ENCODE assay signal across 8 cellular contexts in the genomic region with DNA sequence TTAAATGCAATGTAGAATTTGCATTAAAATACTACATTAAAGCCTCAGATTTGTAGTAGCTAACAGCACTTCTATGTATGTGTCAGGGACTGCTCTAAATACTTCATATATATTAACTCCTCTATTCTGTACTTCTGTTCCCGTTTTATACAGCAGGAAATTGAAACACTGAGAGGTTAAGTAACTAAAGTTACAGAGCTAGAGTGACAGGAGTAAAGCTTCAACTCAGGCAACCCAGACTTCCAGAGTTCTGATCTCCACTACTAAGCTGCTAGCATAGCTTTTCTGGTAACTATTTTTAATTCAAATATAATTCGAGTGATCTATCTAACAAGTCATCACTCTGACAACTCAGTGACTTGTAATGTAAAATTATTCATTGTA. TPM values are rescaled to one million over a fixed set of nuclear protein-coding genes. Genes with fewer than 3 reads are reported as not detected.
DNase-seq lines count a peak whose midpoint lies in the region; ATAC-seq and TF ChIP-seq lines count a peak whose summit lies in the region.

No MANE protein-coding gene starts in this region.

- no peaks in the 10 kb centered on the region for H3K27me3 ChIP-seq in parathyroid adenoma (ENCODE audit: control insufficient read depth, insufficient read depth, low read length)

- H2AFZ ChIP-seq in OCI-LY7 (ENCODE audit: low read length) (peak overlapping the region; percentile 95), parathyroid adenoma (peak overlapping the region; percentile 85)

- intact Hi-C loops in OCI-LY7 (cut with micrococcal nuclease; ENCODE audit: unreplicated experiment): loop anchor here (2.0 kb wide), 1 partner anchor 30 kb away; no protein-coding TSS in a partner anchor

- H3K4me3 Mint-ChIP-seq in activated T-cell treated with anti-CD3 and anti-CD28 coated beads, Interleukin-2, amount 50 U/mL, for 24 hours: peak overlapping the region; percentile 91

- peaks cover 20% of the 10 kb centered on the region for H3K4me1 Mint-ChIP-seq in activated T-cell treated with anti-CD3 and anti-CD28 coated beads, Interleukin-2, amount 50 U/mL, for 24 hours (ENCODE audit: low read depth)

- H3K9me2 ChIP-seq in OCI-LY7 (ENCODE audit: insufficient read depth, low read length): no peaks in the 10 kb centered on the region

- CTCF ChIA-PET in OCI-LY7 (lab: Charles Lee; ENCODE audit: unreplicated experiment): no interaction called here

- H3K36me3 ChIP-seq in OCI-LY7 (ENCODE audit: insufficient read depth, low read length) (no peaks in the 10 kb centered on the region; the same call in 1 of the 2 replicates), parathyroid adenoma (ENCODE audit: control insufficient read depth, insufficient read depth, low read length) (no peaks in the 10 kb centered on the region)

- H3K27ac Mint-ChIP-seq in activated T-cell treated with anti-CD3 and anti-CD28 coated beads, Interleukin-2, amount 50 U/mL, for 24 hours: no peak overlapping the region

- H3K79me2 ChIP-seq in OCI-LY7 (ENCODE audit: insufficient read depth, low read depth, low read length) (peaks cover 44% of the 10 kb centered on the region), parathyroid adenoma (no peaks in the 10 kb centered on the region)

- no peak for TF ChIP-seq CTCF in OCI-LY7 (conservative IDR thresholded peaks at IDR 0.05; ENCODE audit: low read length)
- TF ChIP-seq CTCF in epithelial cell of proximal tubule (conservative IDR thresholded peaks at IDR 0.05; ENCODE audit: low read depth, low read length): no peak
- TF ChIP-seq CTCF in parathyroid adenoma (IDR thresholded peaks at IDR 0.05): no peak

- H3K9me3 Mint-ChIP-seq in activated T-cell treated with anti-CD3 and anti-CD28 coated beads, Interleukin-2, amount 50 U/mL, for 24 hours: no peaks in the 10 kb centered on the region

- 0 out of 2 replicates have a peak, but pooled peaks cover 4% of the 10 kb centered on the region for H4K20me1 ChIP-seq in OCI-LY7 (ENCODE audit: insufficient read depth, low read length)

- BruUV-seq in OCI-LY7 (replicated peaks; lab: Mats Ljungman, UMichigan): no TSS peak

- H3K27ac ChIP-seq in OCI-LY7 (ENCODE audit: low read depth, low read length, poor library complexity, severe bottlenecking) (peak overlapping the region; percentile 21), parathyroid adenoma (no peak overlapping the region)

- H3K36me3 Mint-ChIP-seq in activated T-cell treated with anti-CD3 and anti-CD28 coated beads, Interleukin-2, amount 50 U/mL, for 24 hours (ENCODE audit: low read depth): peaks cover 12% of the 10 kb centered on the region

- no peak for DNase-seq in activated T-cell treated with anti-CD3 and anti-CD28 coated beads, Interleukin-2, amount 50 U/mL, for 24 hours
- DNase-seq in activated T-cell treated with anti-CD3 and anti-CD28 coated beads, Interleukin-2, amount 50 U/mL, for 48 hours: no peak
- DNase-seq in OCI-LY7 (ENCODE audit: low spot score): peak; percentile 9
- DNase-seq in epithelial cell of proximal tubule (ENCODE audit: low read depth): no peak
- DNase-seq in NCI-H1105 treated with DMSO at 0.1 percent for 48 hours (lab: John Stamatoyannopoulos, UW): no peak

- H3K9me3 ChIP-seq in OCI-LY7 (ENCODE audit: low read length) (no peaks in the 10 kb centered on the region), parathyroid adenoma (ENCODE audit: control insufficient read depth, low read length) (no peaks in the 10 kb centered on the region)

- no peak overlapping the region for H3K9ac ChIP-seq in parathyroid adenoma

- no peaks in the 10 kb centered on the region for H3K27me3 Mint-ChIP-seq in activated T-cell treated with anti-CD3 and anti-CD28 coated beads, Interleukin-2, amount 50 U/mL, for 24 hours

- ATAC-seq in HG02884 (IDR thresholded peaks at IDR 0.05; ENCODE audit: unreplicated experiment) (no peak), GM21737 (IDR thresholded peaks at IDR 0.05; ENCODE audit: unreplicated experiment) (no peak)

- H3K4me3 ChIP-seq in OCI-LY7 (ENCODE audit: low read depth, low read length, poor library complexity, severe bottlenecking) (peak overlapping the region; percentile 85), epithelial cell of proximal tubule (ENCODE audit: low read depth, low read length) (peak overlapping the region; percentile 88), parathyroid adenoma (ENCODE audit: low read depth, low read length) (peak overlapping the region; percentile 39)

- H3K4me2 ChIP-seq in OCI-LY7 (ENCODE audit: low read length) (peak overlapping the region; percentile 89), parathyroid adenoma (ENCODE audit: low read length) (no peak overlapping the region)

- POLR2A ChIA-PET in OCI-LY7 (lab: Charles Lee): interaction anchor here (0.6 to 5.7 kb wide), 10 partner anchors 9 to 129 kb away, joined by 3 to 38 read pairs (median 6); no protein-coding TSS in a partner anchor

- peaks cover 18% of the 10 kb centered on the region for H3K4me1 ChIP-seq in OCI-LY7 (ENCODE audit: insufficient read depth, low read length, poor library complexity, severe bottlenecking)
- peaks cover 6% of the 10 kb centered on the region for H3K4me1 ChIP-seq in parathyroid adenoma

RNA-seq across cellular contexts. Expression of a gene that starts 0.6 kb away (rescaled TPM):
- total RNA-seq in OCI-LY7 (2014; rRNA removed; shearing (Covaris generic)): 33.1 and 41.4 TPM in 2 replicates
- total RNA-seq in OCI-LY7 (2022) (34.8 and 35.9 TPM in 2 replicates), epithelial cell of proximal tubule (15.2 and 24.0 TPM in 2 replicates)
